In genomic region chr18:58223717-58224424, GRCh38 we compare ENCODE assay signal across 1 cellular context.
TF ChIP-seq lines count a peak whose summit lies in the region.

No MANE protein-coding gene starts in this region.

TF ChIP-seq in K562, 482 proteins besides CTCF, POLR2A, EP300 and RAD21 (continued from another document):
- TF ChIP-seq CBX2 (IDR thresholded peaks at IDR 0.05; ENCODE audit: insufficient read depth, low read length, poor library complexity, severe bottlenecking): no peak
- TF ChIP-seq CTBP1 (IDR thresholded peaks at IDR 0.05; ENCODE audit: borderline replicate concordance): peak; percentile 39; the same call in 1 of the 2 replicates
- no peak for TF ChIP-seq ZSCAN32 (CRISPR knock-in tag; IDR thresholded peaks at IDR 0.05)
- TF ChIP-seq GTF2E2 (tag; IDR thresholded peaks at IDR 0.05): no peak
- 0 out of 2 replicates have a peak, but pooled peaks have one; percentile 13 for TF ChIP-seq DMBX1 (CRISPR knock-in tag; IDR thresholded peaks at IDR 0.05; ENCODE audit: borderline replicate concordance)
- TF ChIP-seq NCOA6 (IDR thresholded peaks at IDR 0.05): no peak
- TF ChIP-seq, protein P1, sequence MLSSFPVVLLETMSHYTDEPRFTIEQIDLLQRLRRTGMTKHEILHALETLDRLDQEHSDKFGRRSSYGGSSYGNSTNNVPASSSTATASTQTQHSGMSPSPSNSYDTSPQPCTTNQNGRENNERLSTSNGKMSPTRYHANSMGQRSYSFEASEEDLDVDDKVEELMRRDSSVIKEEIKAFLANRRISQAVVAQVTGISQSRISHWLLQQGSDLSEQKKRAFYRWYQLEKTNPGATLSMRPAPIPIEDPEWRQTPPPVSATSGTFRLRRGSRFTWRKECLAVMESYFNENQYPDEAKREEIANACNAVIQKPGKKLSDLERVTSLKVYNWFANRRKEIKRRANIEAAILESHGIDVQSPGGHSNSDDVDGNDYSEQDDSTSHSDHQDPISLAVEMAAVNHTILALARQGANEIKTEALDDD (IDR thresholded peaks at IDR 0.05): peak; percentile 71; the same call in 1 of the 2 replicates
- no peak for TF ChIP-seq ZNF282 (CRISPR knock-in tag; IDR thresholded peaks at IDR 0.05)
